In genomic region chr5:389197-389821, GRCh38 we compare ENCODE assay signal across 17 cellular contexts. TPM values are rescaled to one million over a fixed set of nuclear protein-coding genes. Genes with fewer than 3 reads are reported as not detected.
DNase-seq lines count a peak whose midpoint lies in the region; ATAC-seq and TF ChIP-seq lines count a peak whose summit lies in the region.
"Had no signal": no experiment of that assay in that cellular context is flagged by ENCODE, and none has a peak within 500 bp of the region (broad histone marks: within the 10 kb centered on the region; RNA-seq: fewer than 3 reads in every experiment).

No MANE protein-coding gene starts in this region.

- no peaks in the 10 kb centered on the region for H3K79me2 ChIP-seq in OCI-LY1 (ENCODE audit: insufficient read depth, low read length)

- no peak overlapping the region for H3K9ac ChIP-seq in OCI-LY1 (ENCODE audit: low read length)

- no peak overlapping the region for H3K4me3 ChIP-seq in OCI-LY1 (ENCODE audit: low read depth, low read length, poor library complexity, severe bottlenecking)
- H3K4me3 ChIP-seq in lung: no peak overlapping the region
- no peak overlapping the region for H3K4me3 ChIP-seq in upper lobe of right lung
- H3K4me3 ChIP-seq: heart left ventricle, upper lobe of left lung had no signal

- TF ChIP-seq CTCF in OCI-LY1 (IDR thresholded peaks at IDR 0.05; ENCODE audit: low read length) (no peak), lung (IDR thresholded peaks at IDR 0.05; ENCODE audit: control extremely low read depth, extremely low read depth) (no peak), upper lobe of right lung (IDR thresholded peaks at IDR 0.05) (no peak)

- intact Hi-C loops in Right ventricle myocardium inferior (cut with DNase I): no loop called here
- intact Hi-C loops in left cardiac atrium (cut with DNase I): no loop called here
- intact Hi-C loops in upper lobe of right lung (cut with DNase I): no loop called here

- H3K27ac ChIP-seq in OCI-LY1 (ENCODE audit: low read depth, low read length, poor library complexity, severe bottlenecking): peak overlapping the region; percentile 52
- H3K27ac ChIP-seq in lung (ENCODE audit: low read depth in 1 of 2, low read length in 1 of 2): no peak overlapping the region
- no peak overlapping the region for H3K27ac ChIP-seq in upper lobe of right lung
- H3K27ac ChIP-seq: heart left ventricle, upper lobe of left lung had no signal

- no peaks in the 10 kb centered on the region for H3K9me2 ChIP-seq in OCI-LY1 (ENCODE audit: low read depth, low read length)

- H3K9me3 ChIP-seq in OCI-LY1 (ENCODE audit: low read length) (peaks cover 11% of the 10 kb centered on the region; the same call in 1 of the 2 replicates), lung (ENCODE audit: control insufficient read depth in 2 of 2, insufficient read depth in 1 of 2, low read length in 1 of 2) (peaks cover 0 to 4% of the 10 kb centered on the region in 2 donors), upper lobe of right lung (no peaks in the 10 kb centered on the region)

- H3F3A ChIP-seq in OCI-LY1 (ENCODE audit: insufficient read depth, low read length): no peaks in the 10 kb centered on the region

- no peaks in the 10 kb centered on the region for H3K27me3 ChIP-seq in OCI-LY1 (ENCODE audit: insufficient read depth, low read length)
- H3K27me3 ChIP-seq in lung (ENCODE audit: control insufficient read depth, insufficient read depth): no peaks in the 10 kb centered on the region
- H3K27me3 ChIP-seq in upper lobe of right lung: no peaks in the 10 kb centered on the region
- H3K27me3 ChIP-seq: upper lobe of left lung had no signal

- H3K4me2 ChIP-seq in OCI-LY1 (ENCODE audit: low read length): no peak overlapping the region; the same call in 1 of the 2 replicates

- no peak overlapping the region for H2AFZ ChIP-seq in OCI-LY1 (ENCODE audit: low read length)

- H4K20me1 ChIP-seq in OCI-LY1 (ENCODE audit: insufficient read depth, low read length): no peaks in the 10 kb centered on the region

- 92 to 94% methylated on average over 32 of the region's 32 CpGs for WGBS in lung, 2 donors

- H3K4me1 ChIP-seq in OCI-LY1 (ENCODE audit: insufficient read depth, low read length, severe bottlenecking) (peaks cover 70% of the 10 kb centered on the region), lung (ENCODE audit: control insufficient read depth in 2 of 2, insufficient read depth in 2 of 2, low read length in 2 of 2) (peaks cover 0 to 5% of the 10 kb centered on the region in 2 donors), upper lobe of right lung (peaks cover 3% of the 10 kb centered on the region)
- H3K4me1 ChIP-seq: heart left ventricle, upper lobe of left lung had no signal

- DNase-seq in Right ventricle myocardium inferior (ENCODE audit: missing footprints) (peak; percentile 54), left cardiac atrium (no peak), lung (ENCODE audit: low spot score) (peak; percentile 20), upper lobe of right lung (peak; percentile 44), NCI-H2171 (lab: John Stamatoyannopoulos, UW) (no peak)
- DNase-seq: amniotic stem cell; CD4-positive, alpha-beta memory T cell; HFFc6; KG1; NCI-H1105 treated with DMSO at 0.1 percent for 48 hours; NCI-H526 had no signal

- no peak for TF ChIP-seq POLR2A in GM18505 (IDR thresholded peaks at IDR 0.05; ENCODE audit: borderline replicate concordance, extremely low read depth, insufficient read depth, insufficient read length)

- ATAC-seq in Right ventricle myocardium inferior (no peak), left cardiac atrium (no peak), lung (ENCODE audit: insufficient read depth, low FRiP score) (no peak), upper lobe of right lung (no peak), GM18505 (IDR thresholded peaks at IDR 0.05; ENCODE audit: unreplicated experiment) (no peak), HG02970 (IDR thresholded peaks at IDR 0.05; ENCODE audit: low FRiP score, unreplicated experiment) (no peak)
- ATAC-seq: heart left ventricle; naive thymus-derived CD8-positive, alpha-beta T cell had no signal

- peaks cover 11% of the 10 kb centered on the region for H3K36me3 ChIP-seq in OCI-LY1 (ENCODE audit: insufficient read depth, low read length)
- no peaks in the 10 kb centered on the region for H3K36me3 ChIP-seq in lung (ENCODE audit: control insufficient read depth in 2 of 2, insufficient read depth in 2 of 2, low read length in 2 of 2)
- no peaks in the 10 kb centered on the region for H3K36me3 ChIP-seq in upper lobe of right lung
- H3K36me3 ChIP-seq: heart left ventricle, upper lobe of left lung had no signal

RNA-seq across cellular contexts. Expression of gene EXOC3, which starts 53.7 kb away (rescaled TPM):
- total RNA-seq in Right ventricle myocardium inferior (47.3 TPM), left cardiac atrium (10 to 100 TPM; 41.4 to 42.3 TPM), lung (10 to 100 TPM; 60.5 to 61.0 TPM), upper lobe of right lung (59.5 TPM)
- polyA plus RNA-seq in lung: 10 to 100 TPM; 34.8 to 43.2 TPM

Comparison
In these comparisons a context has a peak if more than half of its experiments do, and no peak if none do; other contexts are left out.
1. DNase-seq: peak in Right ventricle myocardium inferior (single experiment), lung (single experiment) and upper lobe of right lung (single experiment); none in left cardiac atrium (single experiment) and NCI-H2171 (single experiment).